ENCODE assay signal across 1 cellular context in genomic region chr17:40516581-40517285, GRCh38.
TF ChIP-seq lines count a peak whose summit lies in the region.

No MANE protein-coding gene starts in this region.

TF ChIP-seq in K562, 482 proteins besides CTCF, POLR2A, EP300 and RAD21 (continued from another document):
- no peak for TF ChIP-seq SRSF7 (optimal IDR thresholded peaks at IDR 0.05; ENCODE audit: low read depth, low read length)
- TF ChIP-seq HES1 (IDR thresholded peaks at IDR 0.05; ENCODE audit: low read depth), result peak; percentile 72
- no peak for TF ChIP-seq POLR2G (IDR thresholded peaks at IDR 0.05; ENCODE audit: low read depth, low read length)
- TF ChIP-seq E2F3 (CRISPR knock-in tag; IDR thresholded peaks at IDR 0.05), result no peak
- no peak for TF ChIP-seq KLF10 (CRISPR knock-in tag; IDR thresholded peaks at IDR 0.05)
- no peak for TF ChIP-seq RB1 (IDR thresholded peaks at IDR 0.05; ENCODE audit: low read depth)
- TF ChIP-seq PPARD (CRISPR knock-in tag; IDR thresholded peaks at IDR 0.05), result no peak
- no peak for TF ChIP-seq CHD2 (IDR thresholded peaks at IDR 0.05; ENCODE audit: low read depth, low read length)
- no peak for TF ChIP-seq NR2C2 (CRISPR knock-in tag; IDR thresholded peaks at IDR 0.05)
- TF ChIP-seq NR2C2 (tag; IDR thresholded peaks at IDR 0.05), result no peak
- TF ChIP-seq ZNF551 (CRISPR knock-in tag; IDR thresholded peaks at IDR 0.05), result no peak
- no peak for TF ChIP-seq DNMT1 (IDR thresholded peaks at IDR 0.05)
- no peak for TF ChIP-seq NR1H2 (CRISPR knock-in tag; IDR thresholded peaks at IDR 0.05)
- TF ChIP-seq NBN (IDR thresholded peaks at IDR 0.05; ENCODE audit: low read depth), result peak; percentile 19; the same call in 1 of the 2 replicates
- TF ChIP-seq ZNF79 (CRISPR knock-in tag; IDR thresholded peaks at IDR 0.05; ENCODE audit: low read depth), result no peak
- no peak for TF ChIP-seq ZNF512 (tag; IDR thresholded peaks at IDR 0.05)
- TF ChIP-seq ZNF3 (CRISPR knock-in tag; IDR thresholded peaks at IDR 0.05), result no peak
- peak; percentile 17; the same call in 1 of the 2 replicates for TF ChIP-seq ESRRA (IDR thresholded peaks at IDR 0.05; ENCODE audit: borderline replicate concordance, low read depth)
- TF ChIP-seq CTCFL (IDR thresholded peaks at IDR 0.05; ENCODE audit: borderline replicate concordance, insufficient read depth, low read depth, low read length, poor library complexity, severe bottlenecking), result no peak
- no peak for TF ChIP-seq ZNF609 (CRISPR knock-in tag; IDR thresholded peaks at IDR 0.05; ENCODE audit: borderline replicate concordance)
- TF ChIP-seq ZNF217 (CRISPR knock-in tag; IDR thresholded peaks at IDR 0.05), result no peak
- TF ChIP-seq CTBP1 (IDR thresholded peaks at IDR 0.05; ENCODE audit: borderline replicate concordance), result peak; percentile 98
- no peak for TF ChIP-seq CAMTA2 (CRISPR knock-in tag; conservative IDR thresholded peaks at IDR 0.05)
- no peak for TF ChIP-seq TCF15 (CRISPR knock-in tag; IDR thresholded peaks at IDR 0.05)
- TF ChIP-seq TEAD1 (CRISPR knock-in tag; IDR thresholded peaks at IDR 0.05), result peak; percentile 70 to 87; a peak in 2 of 4 replicates
- no peak for TF ChIP-seq SNAPC5 (CRISPR knock-in tag; IDR thresholded peaks at IDR 0.05)
- no peak for TF ChIP-seq CREB3 (tag; conservative IDR thresholded peaks at IDR 0.05; ENCODE audit: low read depth)
- peak; percentile 65; the same call in 1 of the 2 replicates for TF ChIP-seq MBD2 (IDR thresholded peaks at IDR 0.05; ENCODE audit: borderline replicate concordance, low read depth)
- no peak for TF ChIP-seq ZNF699 (CRISPR knock-in tag; IDR thresholded peaks at IDR 0.05; ENCODE audit: insufficient replicate concordance)
- TF ChIP-seq HNRNPK (IDR thresholded peaks at IDR 0.05; ENCODE audit: low read depth, low read length, poor library complexity, severe bottlenecking), result no peak
- TF ChIP-seq MTA1 (IDR thresholded peaks at IDR 0.05; ENCODE audit: borderline replicate concordance), result 0 out of 2 replicates have a peak, but pooled peaks have one; percentile 12
- TF ChIP-seq PTTG1 (tag; IDR thresholded peaks at IDR 0.05; ENCODE audit: low read depth), result no peak
- TF ChIP-seq NEUROD1 (IDR thresholded peaks at IDR 0.05; ENCODE audit: borderline replicate concordance, low read depth, low read length, partially characterized antibody), result no peak
- TF ChIP-seq PRPF4 (IDR thresholded peaks at IDR 0.05; ENCODE audit: insufficient read depth, low read depth, low read length, poor library complexity, severe bottlenecking), result no peak
- no peak for TF ChIP-seq MGA (IDR thresholded peaks at IDR 0.05)
- no peak for TF ChIP-seq TSC22D4 (tag; IDR thresholded peaks at IDR 0.05)
- TF ChIP-seq NR2F6 (CRISPR knock-in tag; IDR thresholded peaks at IDR 0.05), result no peak
- peak; percentile 93 for TF ChIP-seq ETV5 (CRISPR knock-in tag; IDR thresholded peaks at IDR 0.05; ENCODE audit: low read depth)
